ENCODE assay signal across 8 cellular contexts in the genomic region with DNA sequence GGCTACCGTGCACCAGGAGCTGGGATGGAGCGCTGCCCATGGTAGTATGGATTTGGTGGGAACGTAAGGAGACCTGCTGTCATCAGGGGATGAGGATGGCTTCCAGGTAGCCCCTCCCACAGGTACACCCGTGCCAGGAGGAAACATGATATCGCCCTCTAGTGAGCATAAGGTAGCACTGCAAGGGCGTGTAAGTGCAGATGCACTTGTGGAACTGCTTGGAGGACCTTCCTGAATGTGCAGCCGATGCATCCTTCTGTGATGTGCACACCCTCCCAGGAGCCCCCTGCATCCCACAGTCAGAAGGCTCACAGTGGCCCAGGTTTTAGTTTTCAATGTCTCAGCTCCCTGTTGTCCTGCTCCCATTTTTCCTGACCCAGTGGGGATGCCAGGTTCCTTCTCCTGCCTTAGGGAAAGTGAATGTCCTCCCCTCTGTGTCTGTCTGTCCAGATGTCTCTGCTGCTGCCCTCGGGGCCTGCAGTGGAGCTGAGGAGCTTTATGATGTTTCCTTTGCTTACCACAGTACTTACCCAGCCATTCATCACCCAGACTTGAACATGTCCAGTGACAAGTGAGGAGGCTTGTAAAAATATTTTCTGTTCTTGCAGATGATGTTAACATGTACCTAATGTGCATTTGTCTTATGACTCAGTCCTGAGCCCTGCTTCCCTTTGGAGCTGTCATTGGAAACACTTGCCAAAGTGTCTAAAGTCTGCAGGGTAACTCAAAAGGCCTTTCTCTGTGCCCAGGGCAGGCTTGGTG. TPM values are rescaled to one million over a fixed set of nuclear protein-coding genes. Genes with fewer than 3 reads are reported as not detected.
A peak's percentile ranks its signal among the peaks of the same experiment; 100 is the strongest.
DNase-seq lines count a peak whose midpoint lies in the region; ATAC-seq and TF ChIP-seq lines count a peak whose summit lies in the region.

No MANE protein-coding gene starts in this region.

- H3K9me2 ChIP-seq in SU-DHL-6 (replicated peaks; ENCODE audit: insufficient read depth, low read length): no peaks in the 10 kb centered on the region

- no peaks in the 10 kb centered on the region for H3K4me1 Mint-ChIP-seq in stimulated activated effector memory CD8-positive, alpha-beta T cell treated with anti-CD3 and anti-CD28 coated beads, Interleukin-12 subunit alpha, Interleukin-12 subunit beta, amount 100 ng/mL, for 72 hours

- no peak overlapping the region for H3K4me3 Mint-ChIP-seq in stimulated activated effector memory CD8-positive, alpha-beta T cell treated with anti-CD3 and anti-CD28 coated beads, Interleukin-12 subunit alpha, Interleukin-12 subunit beta, amount 100 ng/mL, for 72 hours

- H3K9me3 ChIP-seq in SU-DHL-6 (ENCODE audit: insufficient read depth, low read length): no peaks in the 10 kb centered on the region
- H3K9me3 ChIP-seq in lung (ENCODE audit: control insufficient read depth in 2 of 2, insufficient read depth in 1 of 2, low read length in 1 of 2): peaks cover 0 to 3% of the 10 kb centered on the region in 2 donors

- H3K4me1 ChIP-seq in lung (ENCODE audit: control insufficient read depth in 2 of 2, insufficient read depth in 2 of 2, low read length in 2 of 2): peaks cover 0 to 3% of the 10 kb centered on the region in 2 donors

- no peaks in the 10 kb centered on the region for H4K20me1 ChIP-seq in SU-DHL-6 (ENCODE audit: low read depth, low read length)

- no peak overlapping the region for H3K4me3 ChIP-seq in SU-DHL-6 (ENCODE audit: insufficient read depth, low read length, poor library complexity, severe bottlenecking)
- no peak overlapping the region for H3K4me3 ChIP-seq in lung

- DNase-seq in SIG-M5 treated with dmso at 0.1 percent for 504 hours (lab: John Stamatoyannopoulos, UW; ENCODE audit: unreplicated experiment): peak; percentile 11
- no peak for DNase-seq in SIG-M5 (lab: John Stamatoyannopoulos, UW)
- peak; percentile 80 for DNase-seq in HCEC 1CT
- peak; percentile 54 for DNase-seq in NCI-H1048 (lab: John Stamatoyannopoulos, UW)
- peak in 11 of 61 donors; percentile 5 to 43 (median 14) for DNase-seq in caudate nucleus (lab: John Stamatoyannopoulos, UW)
- peak; percentile 48 for DNase-seq in lung (ENCODE audit: low spot score)
- DNase-seq in stimulated activated effector memory CD8-positive, alpha-beta T cell treated with anti-CD3 and anti-CD28 coated beads, Interleukin-12 subunit alpha, Interleukin-12 subunit beta, amount 100 ng/mL, for 72 hours (ENCODE audit: low spot score in 2 of 2): peak; percentile 34 to 70

- TF ChIP-seq CTCF in SU-DHL-6 (IDR thresholded peaks at IDR 0.05; ENCODE audit: insufficient read depth, low read length, poor library complexity, severe bottlenecking) (peak; percentile 90), lung (IDR thresholded peaks at IDR 0.05; ENCODE audit: control extremely low read depth, extremely low read depth) (peak; percentile 23)

- no peak overlapping the region for H3K9ac ChIP-seq in SU-DHL-6 (ENCODE audit: low read length)

- H3K36me3 ChIP-seq in SU-DHL-6 (ENCODE audit: low read length) (no peaks in the 10 kb centered on the region), lung (ENCODE audit: control insufficient read depth in 2 of 2, insufficient read depth in 2 of 2, low read length in 2 of 2) (peaks cover 8 to 18% of the 10 kb centered on the region in 2 donors)

- no peak overlapping the region for H3K27ac ChIP-seq in SU-DHL-6 (ENCODE audit: low read depth, low read length)
- peak overlapping the region; percentile 46 for H3K27ac ChIP-seq in caudate nucleus (ENCODE audit: low read depth, low read length)
- peak overlapping the region in 1 of 2 donors; percentile 83 for H3K27ac ChIP-seq in lung (ENCODE audit: low read depth in 1 of 2, low read length in 1 of 2)

- no peaks in the 10 kb centered on the region for H3K27me3 ChIP-seq in SU-DHL-6 (ENCODE audit: low read length)
- H3K27me3 ChIP-seq in lung (ENCODE audit: control insufficient read depth, insufficient read depth): no peaks in the 10 kb centered on the region

- H2AFZ ChIP-seq in SU-DHL-6 (ENCODE audit: low read depth, low read length, severe bottlenecking): no peak overlapping the region

- no peaks in the 10 kb centered on the region for H3K79me2 ChIP-seq in SU-DHL-6 (ENCODE audit: insufficient read depth, low read length)

- no peaks in the 10 kb centered on the region for H3F3A ChIP-seq in SU-DHL-6 (ENCODE audit: insufficient read depth)

- H3K36me3 Mint-ChIP-seq in stimulated activated effector memory CD8-positive, alpha-beta T cell treated with anti-CD3 and anti-CD28 coated beads, Interleukin-12 subunit alpha, Interleukin-12 subunit beta, amount 100 ng/mL, for 72 hours: no peaks in the 10 kb centered on the region

- no peak for ATAC-seq in lung (ENCODE audit: insufficient read depth, low FRiP score)
- ATAC-seq in stimulated activated effector memory CD8-positive, alpha-beta T cell treated with anti-CD3 and anti-CD28 coated beads, Interleukin-12 subunit alpha, Interleukin-12 subunit beta, amount 100 ng/mL, for 72 hours: peak; percentile 68

- 21 to 25% methylated on average over 8 of the region's 8 CpGs for WGBS in lung, 2 donors

- no peak overlapping the region for H3K4me2 ChIP-seq in SU-DHL-6 (ENCODE audit: low read depth, low read length, poor library complexity, severe bottlenecking)

- no peaks in the 10 kb centered on the region for H3K9me3 Mint-ChIP-seq in stimulated activated effector memory CD8-positive, alpha-beta T cell treated with anti-CD3 and anti-CD28 coated beads, Interleukin-12 subunit alpha, Interleukin-12 subunit beta, amount 100 ng/mL, for 72 hours

- H3K27ac Mint-ChIP-seq in stimulated activated effector memory CD8-positive, alpha-beta T cell treated with anti-CD3 and anti-CD28 coated beads, Interleukin-12 subunit alpha, Interleukin-12 subunit beta, amount 100 ng/mL, for 72 hours: no peak overlapping the region

RNA-seq across cellular contexts. Expression of a gene that starts 49.2 kb away (rescaled TPM):
- total RNA-seq in lung: not detected
- not detected for polyA plus RNA-seq in lung
